ENCODE assay signal across 1 cellular context in the genomic region with DNA sequence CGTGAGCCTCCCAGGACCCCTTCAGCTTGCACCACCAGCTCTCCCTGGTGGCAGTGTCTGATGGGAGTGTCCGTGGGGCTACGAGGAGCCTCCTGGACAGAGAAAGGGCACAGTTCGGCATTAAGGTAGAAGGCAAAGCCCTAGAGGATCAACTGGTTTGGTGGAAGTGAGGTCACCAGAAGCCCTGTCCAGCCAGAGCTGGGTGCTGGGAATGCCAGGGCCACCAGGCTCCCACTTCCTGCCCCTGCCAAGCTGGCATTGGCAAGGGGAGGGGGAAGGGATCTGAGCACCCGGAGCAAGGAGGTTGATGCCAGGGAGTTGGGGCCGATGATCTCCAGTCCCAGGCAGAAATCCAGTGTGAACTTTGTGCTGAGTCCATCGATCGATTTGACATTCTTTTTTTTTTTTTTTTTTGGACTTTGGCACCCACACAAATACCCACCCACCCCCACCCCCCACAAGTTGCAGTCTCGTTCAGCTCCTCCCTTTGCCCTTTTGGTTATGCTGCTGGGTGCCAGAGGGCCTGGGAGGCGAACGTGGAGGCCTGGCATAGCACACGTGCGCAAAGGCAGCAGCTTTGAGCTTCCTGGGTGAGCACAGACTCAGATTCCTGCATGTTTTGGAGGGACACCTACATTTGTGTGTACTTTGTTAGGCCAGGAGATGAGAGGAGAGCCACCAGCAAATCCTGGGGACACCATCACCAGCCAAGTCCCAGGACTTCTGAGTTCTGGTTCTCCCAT.
TF ChIP-seq lines count a peak whose summit lies in the region.

No MANE protein-coding gene starts in this region.

TF ChIP-seq in HepG2, 621 proteins besides CTCF, POLR2A, EP300 and RAD21 (continued from another document and continues in another):
- TF ChIP-seq, protein P1, sequence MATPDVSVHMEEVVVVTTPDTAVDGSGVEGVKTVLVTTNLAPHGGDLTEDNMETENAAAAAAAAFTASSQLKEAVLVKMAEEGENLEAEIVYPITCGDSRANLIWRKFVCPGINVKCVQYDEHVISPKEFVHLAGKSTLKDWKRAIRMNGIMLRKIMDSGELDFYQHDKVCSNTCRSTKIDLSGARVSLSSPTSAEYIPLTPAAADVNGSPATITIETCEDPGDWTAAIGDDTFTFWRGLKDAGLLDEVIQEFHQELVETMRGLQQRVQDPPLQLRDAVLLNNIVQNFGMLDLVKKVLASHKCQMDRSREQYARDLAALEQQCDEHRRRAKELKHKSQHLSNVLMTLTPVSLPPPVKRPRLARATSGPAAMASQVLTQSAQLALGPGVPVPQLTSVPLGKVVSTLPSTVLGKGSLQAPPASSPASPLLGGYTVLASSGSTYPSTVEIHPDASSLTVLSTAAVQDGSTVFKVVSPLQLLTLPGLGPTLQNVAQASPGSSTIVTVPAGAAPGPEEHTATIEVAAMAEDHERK (CRISPR knock-in tag; IDR thresholded peaks at IDR 0.05; ENCODE audit: low read depth), result no peak
- TF ChIP-seq ZNF367 (CRISPR knock-in tag; IDR thresholded peaks at IDR 0.05; ENCODE audit: borderline replicate concordance) (peak; percentile 84; the same call in 1 of the 2 replicates), ZNF557 (CRISPR knock-in tag; IDR thresholded peaks at IDR 0.05) (peak; percentile 92; the same call in 1 of the 2 replicates), ZNF563 (CRISPR knock-in tag; IDR thresholded peaks at IDR 0.05) (peak; percentile 68; the same call in 1 of the 2 replicates), ZSCAN22 (CRISPR knock-in tag; IDR thresholded peaks at IDR 0.05) (no peak), IKZF1 (IDR thresholded peaks at IDR 0.05) (no peak), IKZF4 (CRISPR knock-in tag; IDR thresholded peaks at IDR 0.05; ENCODE audit: borderline replicate concordance, low read depth, not compliant biosample characterization) (peak; percentile 76), NFKBIZ (CRISPR knock-in tag; IDR thresholded peaks at IDR 0.05) (no peak), ZNF780A (CRISPR knock-in tag; IDR thresholded peaks at IDR 0.05) (no peak), ZNF816 (CRISPR knock-in tag; IDR thresholded peaks at IDR 0.05; ENCODE audit: borderline replicate concordance) (peak; percentile 70; the same call in 1 of the 2 replicates), TRIM24 (CRISPR knock-in tag; IDR thresholded peaks at IDR 0.05) (peak; percentile 59; the same call in 1 of the 2 replicates), BORCS8-MEF2B (CRISPR knock-in tag; IDR thresholded peaks at IDR 0.05) (peak; percentile 65; the same call in 1 of the 2 replicates), ZNF296 (CRISPR knock-in tag; conservative IDR thresholded peaks at IDR 0.05) (no peak), RBFOX2 (IDR thresholded peaks at IDR 0.05; ENCODE audit: low read depth, low read length) (peak; percentile 80), ZNF350 (CRISPR knock-in tag; IDR thresholded peaks at IDR 0.05; ENCODE audit: borderline replicate concordance, low read depth) (peak; percentile 56; the same call in 1 of the 2 replicates), ZKSCAN1 (IDR thresholded peaks at IDR 0.05; ENCODE audit: low read length) (no peak), TCF7 (IDR thresholded peaks at IDR 0.05; ENCODE audit: low read depth) (no peak), MTA1 (CRISPR knock-in tag; IDR thresholded peaks at IDR 0.05; ENCODE audit: borderline replicate concordance) (peak; percentile 95), SMARCE1 (IDR thresholded peaks at IDR 0.05; ENCODE audit: borderline replicate concordance) (no peak), ZBTB38 (CRISPR knock-in tag; IDR thresholded peaks at IDR 0.05) (no peak; the same call in none of the 2 replicates)
- TF ChIP-seq, protein P2, sequence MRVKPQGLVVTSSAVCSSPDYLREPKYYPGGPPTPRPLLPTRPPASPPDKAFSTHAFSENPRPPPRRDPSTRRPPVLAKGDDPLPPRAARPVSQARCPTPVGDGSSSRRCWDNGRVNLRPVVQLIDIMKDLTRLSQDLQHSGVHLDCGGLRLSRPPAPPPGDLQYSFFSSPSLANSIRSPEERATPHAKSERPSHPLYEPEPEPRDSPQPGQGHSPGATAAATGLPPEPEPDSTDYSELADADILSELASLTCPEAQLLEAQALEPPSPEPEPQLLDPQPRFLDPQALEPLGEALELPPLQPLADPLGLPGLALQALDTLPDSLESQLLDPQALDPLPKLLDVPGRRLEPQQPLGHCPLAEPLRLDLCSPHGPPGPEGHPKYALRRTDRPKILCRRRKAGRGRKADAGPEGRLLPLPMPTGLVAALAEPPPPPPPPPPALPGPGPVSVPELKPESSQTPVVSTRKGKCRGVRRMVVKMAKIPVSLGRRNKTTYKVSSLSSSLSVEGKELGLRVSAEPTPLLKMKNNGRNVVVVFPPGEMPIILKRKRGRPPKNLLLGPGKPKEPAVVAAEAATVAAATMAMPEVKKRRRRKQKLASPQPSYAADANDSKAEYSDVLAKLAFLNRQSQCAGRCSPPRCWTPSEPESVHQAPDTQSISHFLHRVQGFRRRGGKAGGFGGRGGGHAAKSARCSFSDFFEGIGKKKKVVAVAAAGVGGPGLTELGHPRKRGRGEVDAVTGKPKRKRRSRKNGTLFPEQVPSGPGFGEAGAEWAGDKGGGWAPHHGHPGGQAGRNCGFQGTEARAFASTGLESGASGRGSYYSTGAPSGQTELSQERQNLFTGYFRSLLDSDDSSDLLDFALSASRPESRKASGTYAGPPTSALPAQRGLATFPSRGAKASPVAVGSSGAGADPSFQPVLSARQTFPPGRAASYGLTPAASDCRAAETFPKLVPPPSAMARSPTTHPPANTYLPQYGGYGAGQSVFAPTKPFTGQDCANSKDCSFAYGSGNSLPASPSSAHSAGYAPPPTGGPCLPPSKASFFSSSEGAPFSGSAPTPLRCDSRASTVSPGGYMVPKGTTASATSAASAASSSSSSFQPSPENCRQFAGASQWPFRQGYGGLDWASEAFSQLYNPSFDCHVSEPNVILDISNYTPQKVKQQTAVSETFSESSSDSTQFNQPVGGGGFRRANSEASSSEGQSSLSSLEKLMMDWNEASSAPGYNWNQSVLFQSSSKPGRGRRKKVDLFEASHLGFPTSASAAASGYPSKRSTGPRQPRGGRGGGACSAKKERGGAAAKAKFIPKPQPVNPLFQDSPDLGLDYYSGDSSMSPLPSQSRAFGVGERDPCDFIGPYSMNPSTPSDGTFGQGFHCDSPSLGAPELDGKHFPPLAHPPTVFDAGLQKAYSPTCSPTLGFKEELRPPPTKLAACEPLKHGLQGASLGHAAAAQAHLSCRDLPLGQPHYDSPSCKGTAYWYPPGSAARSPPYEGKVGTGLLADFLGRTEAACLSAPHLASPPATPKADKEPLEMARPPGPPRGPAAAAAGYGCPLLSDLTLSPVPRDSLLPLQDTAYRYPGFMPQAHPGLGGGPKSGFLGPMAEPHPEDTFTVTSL (CRISPR knock-in tag; IDR thresholded peaks at IDR 0.05; ENCODE audit: borderline replicate concordance), result peak; percentile 68; the same call in 1 of the 2 replicates
- TF ChIP-seq, protein P3, sequence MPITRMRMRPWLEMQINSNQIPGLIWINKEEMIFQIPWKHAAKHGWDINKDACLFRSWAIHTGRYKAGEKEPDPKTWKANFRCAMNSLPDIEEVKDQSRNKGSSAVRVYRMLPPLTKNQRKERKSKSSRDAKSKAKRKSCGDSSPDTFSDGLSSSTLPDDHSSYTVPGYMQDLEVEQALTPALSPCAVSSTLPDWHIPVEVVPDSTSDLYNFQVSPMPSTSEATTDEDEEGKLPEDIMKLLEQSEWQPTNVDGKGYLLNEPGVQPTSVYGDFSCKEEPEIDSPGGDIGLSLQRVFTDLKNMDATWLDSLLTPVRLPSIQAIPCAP (CRISPR knock-in tag; IDR thresholded peaks at IDR 0.05; ENCODE audit: low read depth), result no peak; the same call in 1 of the 2 replicates
- TF ChIP-seq, protein P4, sequence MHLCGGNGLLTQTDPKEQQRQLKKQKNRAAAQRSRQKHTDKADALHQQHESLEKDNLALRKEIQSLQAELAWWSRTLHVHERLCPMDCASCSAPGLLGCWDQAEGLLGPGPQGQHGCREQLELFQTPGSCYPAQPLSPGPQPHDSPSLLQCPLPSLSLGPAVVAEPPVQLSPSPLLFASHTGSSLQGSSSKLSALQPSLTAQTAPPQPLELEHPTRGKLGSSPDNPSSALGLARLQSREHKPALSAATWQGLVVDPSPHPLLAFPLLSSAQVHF (CRISPR knock-in tag; IDR thresholded peaks at IDR 0.05), result no peak
- TF ChIP-seq, protein P5, sequence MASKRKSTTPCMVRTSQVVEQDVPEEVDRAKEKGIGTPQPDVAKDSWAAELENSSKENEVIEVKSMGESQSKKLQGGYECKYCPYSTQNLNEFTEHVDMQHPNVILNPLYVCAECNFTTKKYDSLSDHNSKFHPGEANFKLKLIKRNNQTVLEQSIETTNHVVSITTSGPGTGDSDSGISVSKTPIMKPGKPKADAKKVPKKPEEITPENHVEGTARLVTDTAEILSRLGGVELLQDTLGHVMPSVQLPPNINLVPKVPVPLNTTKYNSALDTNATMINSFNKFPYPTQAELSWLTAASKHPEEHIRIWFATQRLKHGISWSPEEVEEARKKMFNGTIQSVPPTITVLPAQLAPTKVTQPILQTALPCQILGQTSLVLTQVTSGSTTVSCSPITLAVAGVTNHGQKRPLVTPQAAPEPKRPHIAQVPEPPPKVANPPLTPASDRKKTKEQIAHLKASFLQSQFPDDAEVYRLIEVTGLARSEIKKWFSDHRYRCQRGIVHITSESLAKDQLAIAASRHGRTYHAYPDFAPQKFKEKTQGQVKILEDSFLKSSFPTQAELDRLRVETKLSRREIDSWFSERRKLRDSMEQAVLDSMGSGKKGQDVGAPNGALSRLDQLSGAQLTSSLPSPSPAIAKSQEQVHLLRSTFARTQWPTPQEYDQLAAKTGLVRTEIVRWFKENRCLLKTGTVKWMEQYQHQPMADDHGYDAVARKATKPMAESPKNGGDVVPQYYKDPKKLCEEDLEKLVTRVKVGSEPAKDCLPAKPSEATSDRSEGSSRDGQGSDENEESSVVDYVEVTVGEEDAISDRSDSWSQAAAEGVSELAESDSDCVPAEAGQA (IDR thresholded peaks at IDR 0.05; ENCODE audit: low read depth), result peak; percentile 14; the same call in 1 of the 2 replicates
- TF ChIP-seq, protein P5 (CRISPR knock-in tag; IDR thresholded peaks at IDR 0.05; ENCODE audit: borderline replicate concordance), result 0 out of 2 replicates have a peak, but pooled peaks have one; percentile 50
- TF ChIP-seq, protein P6, sequence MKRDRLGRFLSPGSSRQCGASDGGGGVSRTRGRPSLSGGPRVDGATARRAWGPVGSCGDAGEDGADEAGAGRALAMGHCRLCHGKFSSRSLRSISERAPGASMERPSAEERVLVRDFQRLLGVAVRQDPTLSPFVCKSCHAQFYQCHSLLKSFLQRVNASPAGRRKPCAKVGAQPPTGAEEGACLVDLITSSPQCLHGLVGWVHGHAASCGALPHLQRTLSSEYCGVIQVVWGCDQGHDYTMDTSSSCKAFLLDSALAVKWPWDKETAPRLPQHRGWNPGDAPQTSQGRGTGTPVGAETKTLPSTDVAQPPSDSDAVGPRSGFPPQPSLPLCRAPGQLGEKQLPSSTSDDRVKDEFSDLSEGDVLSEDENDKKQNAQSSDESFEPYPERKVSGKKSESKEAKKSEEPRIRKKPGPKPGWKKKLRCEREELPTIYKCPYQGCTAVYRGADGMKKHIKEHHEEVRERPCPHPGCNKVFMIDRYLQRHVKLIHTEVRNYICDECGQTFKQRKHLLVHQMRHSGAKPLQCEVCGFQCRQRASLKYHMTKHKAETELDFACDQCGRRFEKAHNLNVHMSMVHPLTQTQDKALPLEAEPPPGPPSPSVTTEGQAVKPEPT (CRISPR knock-in tag; IDR thresholded peaks at IDR 0.05; ENCODE audit: low read depth), result no peak
- TF ChIP-seq, protein P7, sequence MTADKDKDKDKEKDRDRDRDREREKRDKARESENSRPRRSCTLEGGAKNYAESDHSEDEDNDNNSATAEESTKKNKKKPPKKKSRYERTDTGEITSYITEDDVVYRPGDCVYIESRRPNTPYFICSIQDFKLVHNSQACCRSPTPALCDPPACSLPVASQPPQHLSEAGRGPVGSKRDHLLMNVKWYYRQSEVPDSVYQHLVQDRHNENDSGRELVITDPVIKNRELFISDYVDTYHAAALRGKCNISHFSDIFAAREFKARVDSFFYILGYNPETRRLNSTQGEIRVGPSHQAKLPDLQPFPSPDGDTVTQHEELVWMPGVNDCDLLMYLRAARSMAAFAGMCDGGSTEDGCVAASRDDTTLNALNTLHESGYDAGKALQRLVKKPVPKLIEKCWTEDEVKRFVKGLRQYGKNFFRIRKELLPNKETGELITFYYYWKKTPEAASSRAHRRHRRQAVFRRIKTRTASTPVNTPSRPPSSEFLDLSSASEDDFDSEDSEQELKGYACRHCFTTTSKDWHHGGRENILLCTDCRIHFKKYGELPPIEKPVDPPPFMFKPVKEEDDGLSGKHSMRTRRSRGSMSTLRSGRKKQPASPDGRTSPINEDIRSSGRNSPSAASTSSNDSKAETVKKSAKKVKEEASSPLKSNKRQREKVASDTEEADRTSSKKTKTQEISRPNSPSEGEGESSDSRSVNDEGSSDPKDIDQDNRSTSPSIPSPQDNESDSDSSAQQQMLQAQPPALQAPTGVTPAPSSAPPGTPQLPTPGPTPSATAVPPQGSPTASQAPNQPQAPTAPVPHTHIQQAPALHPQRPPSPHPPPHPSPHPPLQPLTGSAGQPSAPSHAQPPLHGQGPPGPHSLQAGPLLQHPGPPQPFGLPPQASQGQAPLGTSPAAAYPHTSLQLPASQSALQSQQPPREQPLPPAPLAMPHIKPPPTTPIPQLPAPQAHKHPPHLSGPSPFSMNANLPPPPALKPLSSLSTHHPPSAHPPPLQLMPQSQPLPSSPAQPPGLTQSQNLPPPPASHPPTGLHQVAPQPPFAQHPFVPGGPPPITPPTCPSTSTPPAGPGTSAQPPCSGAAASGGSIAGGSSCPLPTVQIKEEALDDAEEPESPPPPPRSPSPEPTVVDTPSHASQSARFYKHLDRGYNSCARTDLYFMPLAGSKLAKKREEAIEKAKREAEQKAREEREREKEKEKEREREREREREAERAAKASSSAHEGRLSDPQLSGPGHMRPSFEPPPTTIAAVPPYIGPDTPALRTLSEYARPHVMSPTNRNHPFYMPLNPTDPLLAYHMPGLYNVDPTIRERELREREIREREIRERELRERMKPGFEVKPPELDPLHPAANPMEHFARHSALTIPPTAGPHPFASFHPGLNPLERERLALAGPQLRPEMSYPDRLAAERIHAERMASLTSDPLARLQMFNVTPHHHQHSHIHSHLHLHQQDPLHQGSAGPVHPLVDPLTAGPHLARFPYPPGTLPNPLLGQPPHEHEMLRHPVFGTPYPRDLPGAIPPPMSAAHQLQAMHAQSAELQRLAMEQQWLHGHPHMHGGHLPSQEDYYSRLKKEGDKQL (CRISPR knock-in tag; IDR thresholded peaks at IDR 0.05; ENCODE audit: low read depth), result 0 out of 2 replicates have a peak, but pooled peaks have one; percentile 52
